ENCODE assay signal across 7 cellular contexts in the genomic region with DNA sequence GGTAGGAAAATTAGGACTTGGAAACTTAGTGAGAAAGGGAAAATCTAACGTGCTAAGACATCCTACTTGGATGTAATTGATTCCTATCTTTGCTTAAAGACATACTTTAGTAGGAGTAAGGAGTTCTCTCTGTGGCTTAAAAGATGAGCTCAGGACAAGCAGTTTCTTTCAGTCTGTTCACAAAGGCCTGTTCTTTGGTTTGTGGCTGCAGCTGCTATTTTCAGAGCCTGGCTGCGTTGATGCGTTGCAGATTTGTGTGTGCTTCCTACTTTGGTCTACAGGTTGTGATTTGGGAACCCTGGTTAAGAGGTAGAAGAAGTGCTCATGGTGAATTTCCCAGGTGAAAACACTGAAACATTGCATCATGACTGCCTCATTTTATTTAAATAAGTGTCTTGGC.
DNase-seq lines count a peak whose midpoint lies in the region; ATAC-seq and TF ChIP-seq lines count a peak whose summit lies in the region.
"Not testable (repeated sequence)": the region's sequence is repeated elsewhere in the genome, so short reads cannot be mapped to it uniquely, and the experiment has no call there.

No MANE protein-coding gene starts in this region.

- ATAC-seq in GM18907 (IDR thresholded peaks at IDR 0.05; ENCODE audit: unreplicated experiment): peak; percentile 63
- peak; percentile 58 for ATAC-seq in GM21381 (IDR thresholded peaks at IDR 0.05; ENCODE audit: unreplicated experiment)
- peak; percentile 61 for ATAC-seq in HG02678 (IDR thresholded peaks at IDR 0.05; ENCODE audit: unreplicated experiment)
- ATAC-seq in HG03108 (IDR thresholded peaks at IDR 0.05; ENCODE audit: unreplicated experiment): peak; percentile 66

- not testable (repeated sequence) for TF ChIP-seq CTCF in GM12864 (IDR thresholded peaks at IDR 0.05; ENCODE audit: low read depth, low read length, missing control alignments)

- DNase-seq in GM12864 (ENCODE audit: low read depth): peak; percentile 55
- peak; percentile 60 for DNase-seq in NAMALWA (ENCODE audit: low spot score)
- peak; percentile 35 for DNase-seq in globus pallidus (ENCODE audit: low spot score)

- not testable (repeated sequence) for H3K4me3 ChIP-seq in GM12864 (ENCODE audit: low read depth, low read length)
